Comparison of ENCODE assay signal across 1 cellular context in genomic region chr3:132641837-132642538, GRCh38.
TF ChIP-seq lines count a peak whose summit lies in the region.

No MANE protein-coding gene starts in this region.

TF ChIP-seq in HepG2, 621 proteins besides CTCF, POLR2A, EP300 and RAD21:
- TF ChIP-seq ZNF782 (CRISPR knock-in tag; IDR thresholded peaks at IDR 0.05; ENCODE audit: borderline replicate concordance) (no peak), FOXA3 (CRISPR knock-in tag; IDR thresholded peaks at IDR 0.05) (peak; percentile 59), SMC3 (IDR thresholded peaks at IDR 0.05; ENCODE audit: low read length) (peak; percentile 30; the same call in 1 of the 2 replicates), STAG1 (CRISPR knock-in tag; IDR thresholded peaks at IDR 0.05) (peak; percentile 67), ARNTL (CRISPR knock-in tag; IDR thresholded peaks at IDR 0.05) (no peak), ZNF790 (CRISPR knock-in tag; IDR thresholded peaks at IDR 0.05; ENCODE audit: borderline replicate concordance) (no peak), FOXA1 (IDR thresholded peaks at IDR 0.05) (no peak), FOXA1 (CRISPR knock-in tag; IDR thresholded peaks at IDR 0.05) (peak; percentile 59), HNF4A (CRISPR knock-in tag; IDR thresholded peaks at IDR 0.05) (no peak), ZNF362 (CRISPR knock-in tag; IDR thresholded peaks at IDR 0.05; ENCODE audit: borderline replicate concordance) (no peak), RBM22 (optimal IDR thresholded peaks at IDR 0.05; ENCODE audit: low read length) (no peak), ZNF292 (CRISPR knock-in tag; IDR thresholded peaks at IDR 0.05; ENCODE audit: borderline replicate concordance, low read depth) (no peak)
- TF ChIP-seq, protein P1, sequence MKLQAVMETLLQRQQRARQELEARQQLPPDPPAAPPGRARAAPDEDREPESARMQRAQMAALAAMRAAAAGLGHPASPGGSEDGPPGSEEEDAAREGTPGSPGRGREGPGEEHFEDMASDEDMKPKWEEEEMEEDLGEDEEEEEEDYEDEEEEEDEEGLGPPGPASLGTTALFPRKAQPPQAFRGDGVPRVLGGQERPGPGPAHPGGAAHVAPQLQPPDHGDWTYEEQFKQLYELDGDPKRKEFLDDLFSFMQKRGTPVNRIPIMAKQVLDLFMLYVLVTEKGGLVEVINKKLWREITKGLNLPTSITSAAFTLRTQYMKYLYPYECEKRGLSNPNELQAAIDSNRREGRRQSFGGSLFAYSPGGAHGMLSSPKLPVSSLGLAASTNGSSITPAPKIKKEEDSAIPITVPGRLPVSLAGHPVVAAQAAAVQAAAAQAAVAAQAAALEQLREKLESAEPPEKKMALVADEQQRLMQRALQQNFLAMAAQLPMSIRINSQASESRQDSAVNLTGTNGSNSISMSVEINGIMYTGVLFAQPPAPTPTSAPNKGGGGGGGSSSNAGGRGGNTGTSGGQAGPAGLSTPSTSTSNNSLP (IDR thresholded peaks at IDR 0.05; ENCODE audit: low read depth, low read length): 0 out of 2 replicates have a peak, but pooled peaks have one; percentile 33
- TF ChIP-seq, protein P2, sequence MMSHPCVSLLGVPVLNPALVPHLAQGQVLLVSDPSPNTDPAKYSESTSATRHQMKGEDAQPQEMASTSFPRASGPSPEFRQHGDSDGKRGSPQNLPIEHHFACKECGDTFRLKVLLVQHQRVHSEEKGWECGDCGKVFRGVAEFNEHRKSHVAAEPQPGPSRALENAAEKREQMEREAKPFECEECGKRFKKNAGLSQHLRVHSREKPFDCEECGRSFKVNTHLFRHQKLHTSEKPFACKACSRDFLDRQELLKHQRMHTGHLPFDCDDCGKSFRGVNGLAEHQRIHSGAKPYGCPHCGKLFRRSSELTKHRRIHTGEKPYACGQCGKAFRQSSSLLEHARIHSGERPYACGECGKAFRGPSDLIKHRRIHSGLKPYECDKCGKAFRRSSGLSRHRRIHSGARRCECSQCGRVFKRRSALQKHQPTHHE (CRISPR knock-in tag; IDR thresholded peaks at IDR 0.05; ENCODE audit: borderline replicate concordance): no peak
